In genomic region chr5:158283341-158283740, GRCh38 we compare ENCODE assay signal across 18 cellular contexts.
A peak's percentile ranks its signal among the peaks of the same experiment; 100 is the strongest.
DNase-seq lines count a peak whose midpoint lies in the region; ATAC-seq lines count a peak whose summit lies in the region.
"Had no signal": no experiment of that assay in that cellular context is flagged by ENCODE, and none has a peak within 500 bp of the region (broad histone marks: within the 10 kb centered on the region; RNA-seq: fewer than 3 reads in every experiment).

No MANE protein-coding gene starts in this region.

- peak overlapping the region in 2 of 11 experiments; percentile 20 to 41; a peak in 2 of 22 replicates for H3K27ac ChIP-seq in BLaER1 treated with 17β-estradiol and CSF1 and Interleukin-3, amounts not matched to agents 10 nM and 100 nM

- peak overlapping the region in 8 of 11 experiments; percentile 27 to 83 (median 64); a peak in 16 of 22 replicates for H3K4me2 ChIP-seq in BLaER1 treated with 17β-estradiol and CSF1 and Interleukin-3, amounts not matched to agents 10 nM and 100 nM

- H3K27me3 ChIP-seq in BLaER1 treated with 17β-estradiol and CSF1 and Interleukin-3, amounts not matched to agents 10 nM and 100 nM: no peaks in the 10 kb centered on the region
- H3K27me3 ChIP-seq in adipocyte (replicated peaks; ENCODE audit: control insufficient read depth, insufficient read depth, low read length): no peaks in the 10 kb centered on the region

- CTCF ChIA-PET in activated CD8-positive, alpha-beta T cell treated with anti-CD3 and anti-CD28 coated beads, Interleukin-2, amount 10 ng/mL, durations not matched to agents 7 days and 5 days (lab: Charles Lee): no interaction called here

- no peaks in the 10 kb centered on the region for H3K4me1 Mint-ChIP-seq in activated CD8-positive, alpha-beta T cell treated with anti-CD3 and anti-CD28 coated beads, Interleukin-2, amount 10 ng/mL, durations not matched to agents 7 days and 5 days (ENCODE audit: low read depth)
- H3K4me1 Mint-ChIP-seq: CD4-positive, CD25-positive, alpha-beta regulatory T cell; CD8-positive, alpha-beta memory T cell had no signal

- no peaks in the 10 kb centered on the region for H3K36me3 Mint-ChIP-seq in activated CD8-positive, alpha-beta T cell treated with anti-CD3 and anti-CD28 coated beads, Interleukin-2, amount 10 ng/mL, durations not matched to agents 7 days and 5 days (ENCODE audit: low read depth)
- H3K36me3 Mint-ChIP-seq: CD4-positive, CD25-positive, alpha-beta regulatory T cell; CD8-positive, alpha-beta memory T cell had no signal

- peaks cover 0 to 80% (median 46%) of the 10 kb centered on the region in 10 experiments; a peak in 15 of 20 replicates for H3K4me1 ChIP-seq in BLaER1 treated with 17β-estradiol and CSF1 and Interleukin-3, amounts not matched to agents 10 nM and 100 nM
- H3K4me1 ChIP-seq in adipocyte (ENCODE audit: control insufficient read depth, insufficient read depth, low read length): peaks cover 8% of the 10 kb centered on the region

- no peak overlapping the region for H3K27ac Mint-ChIP-seq in activated CD8-positive, alpha-beta T cell treated with anti-CD3 and anti-CD28 coated beads, Interleukin-2, amount 10 ng/mL, durations not matched to agents 7 days and 5 days
- H3K27ac Mint-ChIP-seq: CD8-positive, alpha-beta memory T cell had no signal

- H3K9ac ChIP-seq in BLaER1 treated with 17β-estradiol and CSF1 and Interleukin-3, amounts not matched to agents 10 nM and 100 nM: no peak overlapping the region
- H3K9ac ChIP-seq in adipocyte (ENCODE audit: low read length): no peak overlapping the region

- POLR2A ChIA-PET in activated CD8-positive, alpha-beta T cell treated with anti-CD3 and anti-CD28 coated beads, Interleukin-2, amount 10 ng/mL, durations not matched to agents 7 days and 5 days (lab: Charles Lee): no interaction called here

- H4K20me1 ChIP-seq in BLaER1 treated with 17β-estradiol and CSF1 and Interleukin-3, amounts not matched to agents 10 nM and 100 nM: no peaks in the 10 kb centered on the region

- no peaks in the 10 kb centered on the region for H3K27me3 Mint-ChIP-seq in activated CD8-positive, alpha-beta T cell treated with anti-CD3 and anti-CD28 coated beads, Interleukin-2, amount 10 ng/mL, durations not matched to agents 7 days and 5 days (ENCODE audit: low read depth)
- H3K27me3 Mint-ChIP-seq: CD4-positive, CD25-positive, alpha-beta regulatory T cell had no signal

- H3K9me3 ChIP-seq in BLaER1 treated with 17β-estradiol and CSF1 and Interleukin-3, amounts not matched to agents 10 nM and 100 nM (replicated peaks in 1 of 11): peaks cover 32 to 59% (median 50%) of the 10 kb centered on the region in 11 experiments
- peaks cover 5% of the 10 kb centered on the region for H3K9me3 ChIP-seq in adipocyte (ENCODE audit: control insufficient read depth, low read length)

- H3K36me3 ChIP-seq in BLaER1 treated with 17β-estradiol and CSF1 and Interleukin-3, amounts not matched to agents 10 nM and 100 nM: peaks cover 0 to 61% (median 40%) of the 10 kb centered on the region in 11 experiments; a peak in 16 of 22 replicates
- no peaks in the 10 kb centered on the region for H3K36me3 ChIP-seq in adipocyte (ENCODE audit: control insufficient read depth, insufficient read depth, low read length, severe bottlenecking)

- H3K9me3 Mint-ChIP-seq in activated CD8-positive, alpha-beta T cell treated with anti-CD3 and anti-CD28 coated beads, Interleukin-2, amount 10 ng/mL, durations not matched to agents 7 days and 5 days (ENCODE audit: insufficient read depth): no peaks in the 10 kb centered on the region
- H3K9me3 Mint-ChIP-seq: CD8-positive, alpha-beta memory T cell had no signal

- H3K4me3 ChIP-seq in BLaER1 treated with 17β-estradiol and CSF1 and Interleukin-3, amounts not matched to agents 10 nM and 100 nM: no peak overlapping the region; a peak in 1 of 20 replicates
- H3K4me3 ChIP-seq in adipocyte (ENCODE audit: low read length): no peak overlapping the region

- DNase-seq in NAMALWA (ENCODE audit: low spot score) (peak; percentile 83), adipocyte (ENCODE audit: low read depth) (peak; percentile 27), AG08396 (ENCODE audit: low spot score) (no peak)
- DNase-seq in activated CD8-positive, alpha-beta T cell treated with anti-CD3 and anti-CD28 coated beads, Interleukin-2, amount 10 ng/mL, durations not matched to agents 7 days and 5 days: no peak
- no peak for DNase-seq in stimulated activated CD4-positive, alpha-beta T cell treated with anti-CD3 and anti-CD28 coated beads, Interleukin-4, amount 100 ng/mL, for 4 hours
- DNase-seq: ACHN; C1 segment of cervical spinal cord; CD4-positive, CD25-positive, alpha-beta regulatory T cell; CD8-positive, alpha-beta memory T cell; COR-L47; DMS153; DMS79; GF-D8; GOT3; H7; KG1 had no signal

- no peak for ATAC-seq in activated CD8-positive, alpha-beta T cell treated with anti-CD3 and anti-CD28 coated beads, Interleukin-2, amount 10 ng/mL, durations not matched to agents 7 days and 5 days
- ATAC-seq: HCT116 had no signal

- H3K4me3 Mint-ChIP-seq in activated CD8-positive, alpha-beta T cell treated with anti-CD3 and anti-CD28 coated beads, Interleukin-2, amount 10 ng/mL, durations not matched to agents 7 days and 5 days: no peak overlapping the region
- H3K4me3 Mint-ChIP-seq: CD4-positive, CD25-positive, alpha-beta regulatory T cell; CD8-positive, alpha-beta memory T cell had no signal

Comparison
In these comparisons a context has a peak if more than half of its experiments do, and no peak if none do; other contexts are left out.
1. DNase-seq: peak in NAMALWA (single experiment) and adipocyte (single experiment); none in activated CD8-positive, alpha-beta T cell treated with anti-CD3 and anti-CD28 coated beads, Interleukin-2, amount 10 ng/mL, durations not matched to agents 7 days and 5 days (single experiment), AG08396 (single experiment) and stimulated activated CD4-positive, alpha-beta T cell treated with anti-CD3 and anti-CD28 coated beads, Interleukin-4, amount 100 ng/mL, for 4 hours (0 of 2).